1 cellular context compared by ENCODE assay signal in genomic region chr4:121765368-121765705, GRCh38.
TF ChIP-seq lines count a peak whose summit lies in the region.

No MANE protein-coding gene starts in this region.

TF ChIP-seq in H1, 55 proteins besides CTCF, POLR2A, EP300 and RAD21:
- TF ChIP-seq TEAD4 (IDR thresholded peaks at IDR 0.05; ENCODE audit: low read depth, low read length), result no peak
- TF ChIP-seq RNF2 (IDR thresholded peaks at IDR 0.05; ENCODE audit: borderline replicate concordance, low read depth, low read length, missing control alignments, poor library complexity, severe bottlenecking), result peak; percentile 29
- TF ChIP-seq ATF3 (IDR thresholded peaks at IDR 0.05; ENCODE audit: insufficient read depth, low read depth, low read length), result no peak
- TF ChIP-seq EZH2 (IDR thresholded peaks at IDR 0.05; ENCODE audit: low read depth, low read length, severe bottlenecking), result peak; percentile 63
- no peak for TF ChIP-seq BACH1 (IDR thresholded peaks at IDR 0.05; ENCODE audit: low read length)
- TF ChIP-seq BCL11A (IDR thresholded peaks at IDR 0.05; ENCODE audit: low read depth in 2 of 2, low read length in 2 of 2), result no peak
- TF ChIP-seq SUZ12 (IDR thresholded peaks at IDR 0.05; ENCODE audit: low read length), result peak; percentile 77; the same call in 1 of the 2 replicates
